2 cellular contexts compared by ENCODE assay signal in genomic region chr7:120320218-120320961, GRCh38.
TF ChIP-seq lines count a peak whose summit lies in the region.

No MANE protein-coding gene starts in this region.

TF ChIP-seq in HEK293, 187 proteins besides CTCF, POLR2A, EP300 and RAD21:
- TF ChIP-seq ZNF692 (tag by site-specific recombination; IDR thresholded peaks at IDR 0.05) (no peak), PRDM1 (tag by site-specific recombination; IDR thresholded peaks at IDR 0.05) (peak; percentile 73)

TF ChIP-seq in GM12878, 131 proteins besides CTCF, POLR2A, EP300 and RAD21:
- TF ChIP-seq BCL3 (IDR thresholded peaks at IDR 0.05; ENCODE audit: borderline replicate concordance, insufficient read depth, low read depth, low read length, poor library complexity, severe bottlenecking), result no peak
- TF ChIP-seq NBN (IDR thresholded peaks at IDR 0.05), result no peak
- TF ChIP-seq ESRRA (IDR thresholded peaks at IDR 0.05; ENCODE audit: low read length), result no peak
- TF ChIP-seq SMARCA5 (IDR thresholded peaks at IDR 0.05), result no peak
- TF ChIP-seq NFXL1 (IDR thresholded peaks at IDR 0.05; ENCODE audit: borderline replicate concordance), result no peak
- TF ChIP-seq PML (IDR thresholded peaks at IDR 0.05; ENCODE audit: low read length), result no peak
